2 cellular contexts compared by ENCODE assay signal in the genomic region with DNA sequence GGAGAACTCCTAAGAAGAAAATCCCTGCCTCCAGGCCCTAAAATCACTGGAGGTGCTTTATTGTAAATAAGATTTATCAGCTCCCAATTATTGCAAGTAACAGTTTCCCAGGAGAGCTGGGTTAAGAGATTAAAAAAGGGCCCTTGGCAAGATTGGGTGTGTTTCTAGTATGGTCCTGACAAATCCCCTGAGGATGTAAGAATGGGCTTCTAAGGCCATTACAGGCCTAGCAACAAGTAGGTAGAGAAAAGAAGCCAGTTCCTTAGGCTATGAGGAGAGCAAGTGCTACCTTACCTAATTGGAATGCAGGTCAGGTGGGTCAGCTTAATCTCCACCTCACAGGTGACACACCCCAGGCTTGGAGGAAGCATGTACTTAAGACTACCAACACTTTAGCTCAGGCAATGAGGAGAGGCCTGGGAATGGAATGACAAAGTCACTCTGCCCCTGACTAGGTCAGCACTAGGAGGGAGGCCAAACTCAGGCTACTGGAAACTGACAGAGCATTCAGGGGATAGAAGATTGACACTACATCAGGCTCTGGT.
TF ChIP-seq lines count a peak whose summit lies in the region.

No MANE protein-coding gene starts in this region.

TF ChIP-seq in H1, 55 proteins besides CTCF, POLR2A, EP300 and RAD21:
- TF ChIP-seq SIN3A (conservative IDR thresholded peaks at IDR 0.05 in 1 of 2, IDR thresholded peaks at IDR 0.05 in 1 of 2; ENCODE audit: low read depth in 1 of 2, low read length in 2 of 2) (0 out of 4 replicates have a peak, but pooled peaks of 1 of the 2 experiments have one; percentile 24), JUN (IDR thresholded peaks at IDR 0.05; ENCODE audit: low read depth, low read length) (0 out of 2 replicates have a peak, but pooled peaks have one; percentile 28), POLR2AphosphoS5 (IDR thresholded peaks at IDR 0.05; ENCODE audit: low read depth, low read length) (no peak)
- TF ChIP-seq, protein P1, sequence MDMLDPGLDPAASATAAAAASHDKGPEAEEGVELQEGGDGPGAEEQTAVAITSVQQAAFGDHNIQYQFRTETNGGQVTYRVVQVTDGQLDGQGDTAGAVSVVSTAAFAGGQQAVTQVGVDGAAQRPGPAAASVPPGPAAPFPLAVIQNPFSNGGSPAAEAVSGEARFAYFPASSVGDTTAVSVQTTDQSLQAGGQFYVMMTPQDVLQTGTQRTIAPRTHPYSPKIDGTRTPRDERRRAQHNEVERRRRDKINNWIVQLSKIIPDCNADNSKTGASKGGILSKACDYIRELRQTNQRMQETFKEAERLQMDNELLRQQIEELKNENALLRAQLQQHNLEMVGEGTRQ (IDR thresholded peaks at IDR 0.05; ENCODE audit: low read length) = peak; percentile 54

TF ChIP-seq in GM12891, 5 proteins besides CTCF, POLR2A, EP300 and RAD21:
- TF ChIP-seq POLR2AphosphoS5 (IDR thresholded peaks at IDR 0.05; ENCODE audit: low read depth, low read length) (no peak), SPI1 (IDR thresholded peaks at IDR 0.05; ENCODE audit: low read depth, low read length) (no peak)
